ENCODE assay signal across 8 cellular contexts in genomic region chr2:160353166-160353565, GRCh38.
DNase-seq lines count a peak whose midpoint lies in the region; ATAC-seq and TF ChIP-seq lines count a peak whose summit lies in the region.

No MANE protein-coding gene starts in this region.

- H3K23ac ChIP-seq in H9 (ENCODE audit: insufficient read length, low read depth, low read length) = no peak overlapping the region

- TF ChIP-seq CTCF in H9 (conservative IDR thresholded peaks at IDR 0.05) (peak; percentile 45; the same call in 2 of the 3 replicates), left lung (IDR thresholded peaks at IDR 0.05) (no peak)

- peak; percentile 10 for DNase-seq in DMS53 treated with DMSO at 0.1 percent for 48 hours (lab: John Stamatoyannopoulos, UW; ENCODE audit: unreplicated experiment)
- DNase-seq in H9 = no peak
- peak; percentile 35 for DNase-seq in SW480 (ENCODE audit: low spot score)
- DNase-seq in left lung = no peak
- DNase-seq in caudate nucleus (lab: John Stamatoyannopoulos, UW) = no peak
- no peak for DNase-seq in DMS79 treated with DMSO at 0.1 percent for 48 hours (lab: John Stamatoyannopoulos, UW)
- no peak for DNase-seq in H4 (ENCODE audit: low spot score)

- H3K4me3 Mint-ChIP-seq in H9 = no peak overlapping the region

- H3K79me1 ChIP-seq in H9 (ENCODE audit: insufficient read depth, low read depth, low read length, poor library complexity, severe bottlenecking) = peaks cover 3% of the 10 kb centered on the region

- no peak overlapping the region for H4K5ac ChIP-seq in H9 (ENCODE audit: insufficient read length, low read depth, low read length)

- no peak overlapping the region for H3T11ph ChIP-seq in H9 (ENCODE audit: low read length)

- H4K20me1 ChIP-seq in H9 (ENCODE audit: control insufficient read depth, insufficient read depth, insufficient read length) = no peaks in the 10 kb centered on the region

- H3K27me3 ChIP-seq in H9 (ENCODE audit: insufficient read depth, low read length) = no peaks in the 10 kb centered on the region
- H3K27me3 ChIP-seq in left lung = no peaks in the 10 kb centered on the region

- H3K9me3 ChIP-seq in H9 (ENCODE audit: control insufficient read depth, low read depth, low read length) (no peaks in the 10 kb centered on the region), left lung (no peaks in the 10 kb centered on the region)

- H2AFZ ChIP-seq in H9 (ENCODE audit: low read length) = no peak overlapping the region

- no peak overlapping the region for H2BK120ac ChIP-seq in H9 (ENCODE audit: low read depth, low read length, poor library complexity, severe bottlenecking)

- peak; percentile 21 for ATAC-seq in left lung
- ATAC-seq in GM19035 (IDR thresholded peaks at IDR 0.05; ENCODE audit: unreplicated experiment) = no peak

- peaks cover 0 to 15% (median 2%) of the 10 kb centered on the region in 3 experiments; a peak in 4 of 7 replicates for H3K36me3 Mint-ChIP-seq in H9 (ENCODE audit: insufficient read depth in 1 of 3, low read depth in 3 of 3)

- no peak overlapping the region for H2BK5ac ChIP-seq in H9 (ENCODE audit: insufficient read length, low read length)

- H4K8ac ChIP-seq in H9 (replicated peaks; ENCODE audit: insufficient read length, low read depth, low read length) = no peak overlapping the region

- H3K4me2 ChIP-seq in H9 (ENCODE audit: insufficient read depth, insufficient read length, low read length) = no peak overlapping the region

- H3K27ac Mint-ChIP-seq in H9 = no peak overlapping the region; a peak in 1 of 7 replicates

- no peak overlapping the region for H2AK5ac ChIP-seq in H9 (ENCODE audit: insufficient read length, low read length)

- H3K9ac ChIP-seq in H9 (ENCODE audit: extremely low read depth, insufficient read length, low read length) = no peak overlapping the region

- no peaks in the 10 kb centered on the region for H3K9me3 Mint-ChIP-seq in H9

- no peak overlapping the region for H3K4me3 ChIP-seq in left lung

- H3K56ac ChIP-seq in H9 (ENCODE audit: insufficient read length, low read depth, low read length) = no peak overlapping the region

- H4K91ac ChIP-seq in H9 (ENCODE audit: insufficient read length, low read depth, low read length) = no peak overlapping the region

- WGBS in H9 (ENCODE audit: extremely low coverage, insufficient read length, low lambda C conversion rate) = no CpG with 5 or more reads among the region's 1 CpG

- no peaks in the 10 kb centered on the region for H3K23me2 ChIP-seq in H9 (ENCODE audit: insufficient read length, low read depth, low read length, poor library complexity, severe bottlenecking)

- H2BK20ac ChIP-seq in H9 (ENCODE audit: low read depth, low read length, poor library complexity, severe bottlenecking) = no peak overlapping the region

- H3K4me1 Mint-ChIP-seq in H9 = peaks cover 15 to 16% of the 10 kb centered on the region in 2 experiments

- H3K79me2 ChIP-seq in H9 (ENCODE audit: insufficient read depth, low read length) = peaks cover 2% of the 10 kb centered on the region; the same call in 1 of the 2 replicates

- peaks cover 0 to 5% of the 10 kb centered on the region in 2 donors for H3K36me3 ChIP-seq in left lung

- no peak overlapping the region for H3K4ac ChIP-seq in H9 (ENCODE audit: low read depth, low read length)

- H3K4me1 ChIP-seq in H9 (ENCODE audit: insufficient read depth, low read length) (peaks cover 3% of the 10 kb centered on the region; the same call in 1 of the 2 replicates), left lung (peaks cover 13 to 85% of the 10 kb centered on the region in 2 donors)

- H3K27ac ChIP-seq in H9 (ENCODE audit: insufficient read length, low read depth, low read length) = no peak overlapping the region
- H3K27ac ChIP-seq in left lung = peak overlapping the region; percentile 5 to 71
- no peak overlapping the region for H3K27ac ChIP-seq in caudate nucleus (ENCODE audit: low read depth, low read length)

- no peak overlapping the region for H2BK15ac ChIP-seq in H9 (ENCODE audit: low read depth, low read length)

- intact Hi-C loops in left lung (cut with DNase I) = no loop called here

- no peak overlapping the region for H3K18ac ChIP-seq in H9 (ENCODE audit: insufficient read length, low read depth, low read length)

- H3K14ac ChIP-seq in H9 (ENCODE audit: insufficient read depth, low read length) = no peak overlapping the region

- H3K27me3 Mint-ChIP-seq in H9 (ENCODE audit: low read depth) = no peaks in the 10 kb centered on the region

- H2BK12ac ChIP-seq in H9 (ENCODE audit: insufficient read length, low read depth, low read length) = no peak overlapping the region

Comparison
In these comparisons a context has a peak if more than half of its experiments do, and no peak if none do; other contexts are left out.
1. DNase-seq: peak in DMS53 treated with DMSO at 0.1 percent for 48 hours (single experiment) and SW480 (single experiment); none in H9 (single experiment), left lung (0 of 2), caudate nucleus (0 of 61), DMS79 treated with DMSO at 0.1 percent for 48 hours (single experiment) and H4 (single experiment).
2. H3K27ac ChIP-seq: peak in left lung (2 of 2); none in H9 (single experiment) and caudate nucleus (single experiment).